16 cellular contexts compared by ENCODE assay signal in the genomic region with DNA sequence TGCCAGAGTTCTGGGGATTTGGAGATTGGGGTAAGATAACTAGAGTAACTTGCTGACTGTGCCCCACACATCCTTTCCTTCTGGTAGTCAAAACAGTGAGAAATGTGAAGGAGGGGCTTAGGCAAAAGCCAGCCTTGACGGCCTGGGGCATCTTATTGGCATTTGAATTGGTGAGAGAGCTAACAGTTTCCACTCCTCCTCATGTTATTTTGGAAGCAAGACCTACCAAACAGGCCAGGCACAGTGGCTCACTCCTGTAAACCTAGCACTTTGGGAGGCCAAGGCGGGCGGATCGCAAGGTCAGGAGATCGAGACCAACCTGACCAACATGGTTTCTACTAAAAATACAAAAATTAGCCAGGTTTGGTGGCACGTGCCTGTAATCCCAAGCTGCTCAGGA.
DNase-seq lines count a peak whose midpoint lies in the region; ATAC-seq, FAIRE-seq and TF ChIP-seq lines count a peak whose summit lies in the region.
"Had no signal": no experiment of that assay in that cellular context is flagged by ENCODE, and none has a peak within 500 bp of the region (broad histone marks: within the 10 kb centered on the region; RNA-seq: fewer than 3 reads in every experiment).

No MANE protein-coding gene starts in this region.

- no peak overlapping the region for H3K4ac ChIP-seq in H9 (ENCODE audit: low read depth, low read length)
- H3K4ac ChIP-seq in H1 (replicated peaks; ENCODE audit: insufficient read length, low read depth, low read length), result no peak overlapping the region
- no peak overlapping the region for H3K4ac ChIP-seq in mesenchymal stem cell (ENCODE audit: low read depth in 1 of 2, low read length in 2 of 2)

- H3K4me2 ChIP-seq in DOHH2 (ENCODE audit: low read length), result no peak overlapping the region
- no peak overlapping the region for H3K4me2 ChIP-seq in H9 (ENCODE audit: insufficient read depth, insufficient read length, low read length)
- no peak overlapping the region for H3K4me2 ChIP-seq in H1 (ENCODE audit: insufficient read depth in 1 of 2, low read depth in 2 of 2, low read length in 2 of 2)
- no peak overlapping the region for H3K4me2 ChIP-seq in osteoblast (ENCODE audit: insufficient read depth, low read length)
- H3K4me2 ChIP-seq in mesenchymal stem cell (ENCODE audit: low read length, poor library complexity, severe bottlenecking), result no peak overlapping the region
- H3K4me2 ChIP-seq: BLaER1 had no signal

- TF ChIP-seq EP300 in H1 (IDR thresholded peaks at IDR 0.05; ENCODE audit: borderline replicate concordance in 1 of 2, low read depth in 2 of 2, low read length in 2 of 2), result no peak

- POLR2A ChIA-PET in H1 (lab: Charles Lee; ENCODE audit: partially characterized antibody), result no interaction called here

- H3K79me2 ChIP-seq in DOHH2 (ENCODE audit: control insufficient read depth, low read length) (no peaks in the 10 kb centered on the region), H9 (ENCODE audit: insufficient read depth, low read length) (no peaks in the 10 kb centered on the region), H1 (ENCODE audit: control insufficient read depth in 1 of 2, insufficient read depth in 2 of 2, low read length in 2 of 2) (no peaks in the 10 kb centered on the region), osteoblast (ENCODE audit: insufficient read depth, low read length) (no peaks in the 10 kb centered on the region)

- H2AK5ac ChIP-seq in H9 (ENCODE audit: insufficient read length, low read length), result no peak overlapping the region
- no peak overlapping the region for H2AK5ac ChIP-seq in H1 (ENCODE audit: low read depth, low read length)
- H2AK5ac ChIP-seq in mesenchymal stem cell (ENCODE audit: low read length, severe bottlenecking), result no peak overlapping the region

- H3K9ac ChIP-seq in H9 (ENCODE audit: extremely low read depth, insufficient read length, low read length), result no peak overlapping the region
- H3K9ac ChIP-seq in H1 (replicated peaks in 1 of 4; ENCODE audit: extremely low read depth in 1 of 4, low read depth in 3 of 4, low read length in 3 of 4), result no peak overlapping the region
- H3K9ac ChIP-seq in mesenchymal stem cell (ENCODE audit: low read length), result no peak overlapping the region
- H3K9ac ChIP-seq: BLaER1 had no signal

- H3K18ac ChIP-seq in H9 (ENCODE audit: insufficient read length, low read depth, low read length), result no peak overlapping the region
- no peak overlapping the region for H3K18ac ChIP-seq in H1 (ENCODE audit: extremely low read depth, low read length)
- no peak overlapping the region for H3K18ac ChIP-seq in mesenchymal stem cell (ENCODE audit: low read depth in 1 of 2, low read length in 2 of 2)

- no peak overlapping the region for H3K56ac ChIP-seq in H9 (ENCODE audit: insufficient read length, low read depth, low read length)
- H3K56ac ChIP-seq in H1 (replicated peaks; ENCODE audit: insufficient read length, low read depth, low read length), result no peak overlapping the region

- no peak overlapping the region for H3K14ac ChIP-seq in H9 (ENCODE audit: insufficient read depth, low read length)
- no peak overlapping the region for H3K14ac ChIP-seq in H1 (ENCODE audit: insufficient read length)
- no peak overlapping the region for H3K14ac ChIP-seq in mesenchymal stem cell (ENCODE audit: low read length in 2 of 2)

- H3K4me1 ChIP-seq in DOHH2 (ENCODE audit: control insufficient read depth, low read length), result peaks cover 70% of the 10 kb centered on the region
- no peaks in the 10 kb centered on the region for H3K4me1 ChIP-seq in H9 (ENCODE audit: insufficient read depth, low read length)
- H3K4me1 ChIP-seq in H1 (replicated peaks in 1 of 4; ENCODE audit: control insufficient read depth in 3 of 4, insufficient read depth in 4 of 4, low read length in 3 of 4), result peaks cover 0 to 5% (median 3%) of the 10 kb centered on the region in 4 experiments; a peak in 3 of 7 replicates
- H3K4me1 ChIP-seq in osteoblast (ENCODE audit: insufficient read depth, low read length), result no peaks in the 10 kb centered on the region
- no peaks in the 10 kb centered on the region for H3K4me1 ChIP-seq in mesenchymal stem cell (ENCODE audit: control insufficient read depth, insufficient read depth, low read depth, low read length)
- H3K4me1 ChIP-seq: BLaER1, HAP-1 had no signal

- no peak for ATAC-seq in natural killer cell treated with Interleukin-12 subunit alpha and Interleukin-12 subunit beta and Interleukin-15 and Interleukin-18, amount 100 ng/mL, for 72 hours
- ATAC-seq: K562 had no signal

- H3K79me1 ChIP-seq in H9 (ENCODE audit: insufficient read depth, low read depth, low read length, poor library complexity, severe bottlenecking) (no peaks in the 10 kb centered on the region), H1 (ENCODE audit: low read depth, low read length) (no peaks in the 10 kb centered on the region), mesenchymal stem cell (replicated peaks; ENCODE audit: low read length, poor library complexity, severe bottlenecking) (no peaks in the 10 kb centered on the region)

- FAIRE-seq in H1 (lab: Jason Lieb, UNC), result peak; percentile 79
- FAIRE-seq: K562 had no signal

- no peak overlapping the region for H2BK20ac ChIP-seq in H9 (ENCODE audit: low read depth, low read length, poor library complexity, severe bottlenecking)
- no peak overlapping the region for H2BK20ac ChIP-seq in H1 (ENCODE audit: low read length)

- no peaks in the 10 kb centered on the region for H3K9me3 ChIP-seq in DOHH2 (ENCODE audit: control insufficient read depth, insufficient read depth, low read length)
- no peaks in the 10 kb centered on the region for H3K9me3 ChIP-seq in H9 (ENCODE audit: control insufficient read depth, low read depth, low read length)
- H3K9me3 ChIP-seq in H1 (ENCODE audit: insufficient read depth in 2 of 2, low read depth in 1 of 2, low read length in 1 of 2), result no peaks in the 10 kb centered on the region
- H3K9me3 ChIP-seq in osteoblast (ENCODE audit: low read depth, low read length), result no peaks in the 10 kb centered on the region
- no peaks in the 10 kb centered on the region for H3K9me3 ChIP-seq in mesenchymal stem cell (ENCODE audit: control insufficient read depth, low read length)
- H3K9me3 ChIP-seq: BLaER1, HAP-1 had no signal

- no peak overlapping the region for H3T11ph ChIP-seq in H9 (ENCODE audit: low read length)

- H3K27me3 ChIP-seq in DOHH2 (ENCODE audit: control insufficient read depth, low read length) (no peaks in the 10 kb centered on the region), H9 (ENCODE audit: insufficient read depth, low read length) (no peaks in the 10 kb centered on the region), H1 (replicated peaks in 1 of 4; ENCODE audit: control insufficient read depth in 3 of 4, extremely low read depth in 1 of 4, insufficient read depth in 3 of 4, low read length in 3 of 4) (no peaks in the 10 kb centered on the region), osteoblast (ENCODE audit: insufficient read depth, low read length) (no peaks in the 10 kb centered on the region), mesenchymal stem cell (ENCODE audit: control insufficient read depth in 1 of 2, insufficient read depth in 1 of 2, low read length in 2 of 2) (no peaks in the 10 kb centered on the region)
- H3K27me3 ChIP-seq: BLaER1 had no signal

- DNase-seq in H9 (peak; percentile 54), H1 (ENCODE audit: low read depth in 1 of 2, low spot score in 2 of 2) (peak; percentile 21 to 45), iPS-NIHi11 (ENCODE audit: low spot score) (peak; percentile 14), CD1c-positive myeloid dendritic cell (ENCODE audit: extremely low spot score) (no peak), osteoblast (ENCODE audit: insufficient read length, low spot score, missing footprints) (no peak), mesenchymal stem cell (no peak)
- DNase-seq in natural killer cell treated with Interleukin-12 subunit alpha and Interleukin-12 subunit beta and Interleukin-15 and Interleukin-18, amount 100 ng/mL, for 72 hours (ENCODE audit: low spot score), result no peak
- DNase-seq: CD4-positive, CD25-positive, alpha-beta regulatory T cell; GDM1; HFFc6 had no signal

- H4K5ac ChIP-seq in H9 (ENCODE audit: insufficient read length, low read depth, low read length) (no peak overlapping the region), H1 (ENCODE audit: insufficient read length, low read depth, low read length) (no peak overlapping the region)

- no peak overlapping the region for H3K4me3 Mint-ChIP-seq in H9
- no peak overlapping the region for H3K4me3 Mint-ChIP-seq in natural killer cell treated with Interleukin-12 subunit alpha and Interleukin-12 subunit beta and Interleukin-15 and Interleukin-18, amount 100 ng/mL, for 72 hours
- H3K4me3 Mint-ChIP-seq: CD4-positive, CD25-positive, alpha-beta regulatory T cell; HFFc6 had no signal

- WGBS in H9 (ENCODE audit: extremely low coverage, insufficient read length, low lambda C conversion rate), result no CpG with 5 or more reads among the region's 6 CpGs
- 74% methylated on average over 6 of the region's 6 CpGs; no CpG with 5 or more reads in 1 of the 2 experiments for WGBS in H1 (ENCODE audit: extremely low coverage in 1 of 2, insufficient coverage in 1 of 2, insufficient read length in 1 of 2, insufficient replicate concordance in 2 of 2, low coverage in 1 of 2, low lambda C conversion rate in 2 of 2, missing lambda C conversion rate in 1 of 2), 2 experiments
- WGBS in mesenchymal stem cell, result 73% methylated on average over 6 of the region's 6 CpGs

- H3K36me3 Mint-ChIP-seq in H9 (ENCODE audit: insufficient read depth in 1 of 3, low read depth in 3 of 3), result no peaks in the 10 kb centered on the region; a peak in 1 of 7 replicates
- no peaks in the 10 kb centered on the region for H3K36me3 Mint-ChIP-seq in natural killer cell treated with Interleukin-12 subunit alpha and Interleukin-12 subunit beta and Interleukin-15 and Interleukin-18, amount 100 ng/mL, for 72 hours
- H3K36me3 Mint-ChIP-seq: CD4-positive, CD25-positive, alpha-beta regulatory T cell had no signal

- H4K20me1 ChIP-seq in DOHH2 (ENCODE audit: control insufficient read depth, insufficient read depth, low read depth, low read length) (no peaks in the 10 kb centered on the region), H9 (ENCODE audit: control insufficient read depth, insufficient read depth, insufficient read length) (no peaks in the 10 kb centered on the region), H1 (replicated peaks in 1 of 2; ENCODE audit: control insufficient read depth in 1 of 2, insufficient read depth in 2 of 2, low read length in 2 of 2) (no peaks in the 10 kb centered on the region), osteoblast (ENCODE audit: insufficient read depth, low read length) (no peaks in the 10 kb centered on the region)
- H4K20me1 ChIP-seq: BLaER1 had no signal

- H4K8ac ChIP-seq in H9 (replicated peaks; ENCODE audit: insufficient read length, low read depth, low read length) (no peak overlapping the region), H1 (ENCODE audit: extremely low read depth, insufficient read depth, low read length) (no peak overlapping the region), mesenchymal stem cell (ENCODE audit: low read length) (no peak overlapping the region)

- H2BK12ac ChIP-seq in H9 (ENCODE audit: insufficient read length, low read depth, low read length) (no peak overlapping the region), H1 (ENCODE audit: low read depth, low read length) (no peak overlapping the region), mesenchymal stem cell (ENCODE audit: low read length in 2 of 2) (no peak overlapping the region)

- no peak for TF ChIP-seq CTCF in DOHH2 (IDR thresholded peaks at IDR 0.05; ENCODE audit: low read depth, low read length, poor library complexity, severe bottlenecking)
- TF ChIP-seq CTCF in H9 (conservative IDR thresholded peaks at IDR 0.05), result no peak
- no peak for TF ChIP-seq CTCF in H1 (IDR thresholded peaks at IDR 0.05; ENCODE audit: control extremely low read depth in 1 of 3, insufficient read depth in 1 of 3, low read depth in 1 of 3, low read length in 3 of 3)
- no peak for TF ChIP-seq CTCF in osteoblast (IDR thresholded peaks at IDR 0.05; ENCODE audit: extremely low read depth, low read depth, low read length)

- no peak overlapping the region for H2AFZ ChIP-seq in H9 (ENCODE audit: low read length)
- H2AFZ ChIP-seq in H1 (ENCODE audit: low read length), result no peak overlapping the region; the same call in 1 of the 2 replicates
- no peak overlapping the region for H2AFZ ChIP-seq in osteoblast (ENCODE audit: low read length)
- H2AFZ ChIP-seq in mesenchymal stem cell (ENCODE audit: low read depth, low read length), result no peak overlapping the region

- H3K9me3 Mint-ChIP-seq in H9, result no peaks in the 10 kb centered on the region
- H3K9me3 Mint-ChIP-seq in natural killer cell treated with Interleukin-12 subunit alpha and Interleukin-12 subunit beta and Interleukin-15 and Interleukin-18, amount 100 ng/mL, for 72 hours, result peaks cover 11% of the 10 kb centered on the region

- H3K4me1 Mint-ChIP-seq in H9, result peaks cover 14 to 31% of the 10 kb centered on the region in 2 experiments
- H3K4me1 Mint-ChIP-seq in natural killer cell treated with Interleukin-12 subunit alpha and Interleukin-12 subunit beta and Interleukin-15 and Interleukin-18, amount 100 ng/mL, for 72 hours (ENCODE audit: low read depth in 2 of 2), result no peaks in the 10 kb centered on the region

- TF ChIP-seq RAD21 in H1 (IDR thresholded peaks at IDR 0.05 in 1 of 2, conservative IDR thresholded peaks at IDR 0.05 in 1 of 2; ENCODE audit: low read depth in 2 of 2, low read length in 2 of 2), result no peak

- H3K23me2 ChIP-seq in H9 (ENCODE audit: insufficient read length, low read depth, low read length, poor library complexity, severe bottlenecking), result no peaks in the 10 kb centered on the region
- H3K23me2 ChIP-seq in H1 (ENCODE audit: low read depth, low read length), result no peaks in the 10 kb centered on the region

- H3K27ac ChIP-seq in DOHH2 (ENCODE audit: low read depth, low read length) (peak overlapping the region; percentile 95; the same call in 1 of the 2 replicates), H9 (ENCODE audit: insufficient read length, low read depth, low read length) (no peak overlapping the region), H1 (ENCODE audit: low read depth, low read length) (no peak overlapping the region), osteoblast (ENCODE audit: low read depth, low read length) (no peak overlapping the region), mesenchymal stem cell (ENCODE audit: low read length, poor library complexity, severe bottlenecking) (no peak overlapping the region)
- H3K27ac ChIP-seq: 22Rv1, BLaER1, HL-60 had no signal

- no peak for TF ChIP-seq POLR2A in H1 (IDR thresholded peaks at IDR 0.05; ENCODE audit: control extremely low read depth in 1 of 2, low read depth in 2 of 2, low read length in 2 of 2)

- H3K9me2 ChIP-seq in DOHH2 (replicated peaks; ENCODE audit: control insufficient read depth, low read length), result no peaks in the 10 kb centered on the region

- H3K27me3 Mint-ChIP-seq in H9 (ENCODE audit: low read depth), result no peaks in the 10 kb centered on the region
- no peaks in the 10 kb centered on the region for H3K27me3 Mint-ChIP-seq in natural killer cell treated with Interleukin-12 subunit alpha and Interleukin-12 subunit beta and Interleukin-15 and Interleukin-18, amount 100 ng/mL, for 72 hours
- H3K27me3 Mint-ChIP-seq: CD4-positive, CD25-positive, alpha-beta regulatory T cell had no signal

- no peak overlapping the region for H2BK15ac ChIP-seq in H9 (ENCODE audit: low read depth, low read length)
- H2BK15ac ChIP-seq in H1 (ENCODE audit: low read length), result no peak overlapping the region
- H2BK15ac ChIP-seq in mesenchymal stem cell (ENCODE audit: low read depth, poor library complexity, severe bottlenecking), result no peak overlapping the region

- no peak overlapping the region for H4K91ac ChIP-seq in H9 (ENCODE audit: insufficient read length, low read depth, low read length)
- H4K91ac ChIP-seq in H1 (replicated peaks; ENCODE audit: insufficient read length, low read length), result no peak overlapping the region
- no peak overlapping the region for H4K91ac ChIP-seq in mesenchymal stem cell (ENCODE audit: low read length)

- H3K27ac Mint-ChIP-seq in H9, result peak overlapping the region; percentile 65 to 80 (median 66); a peak in 3 of 7 replicates
- no peak overlapping the region for H3K27ac Mint-ChIP-seq in natural killer cell treated with Interleukin-12 subunit alpha and Interleukin-12 subunit beta and Interleukin-15 and Interleukin-18, amount 100 ng/mL, for 72 hours
- H3K27ac Mint-ChIP-seq: CD4-positive, CD25-positive, alpha-beta regulatory T cell; HFFc6 had no signal

- peaks cover 19% of the 10 kb centered on the region for H3K36me3 ChIP-seq in DOHH2 (ENCODE audit: control insufficient read depth, low read length)
- H3K36me3 ChIP-seq in H1 (ENCODE audit: control insufficient read depth in 2 of 4, insufficient read depth in 4 of 4, low read length in 3 of 4), result no peaks in the 10 kb centered on the region
- H3K36me3 ChIP-seq in osteoblast (ENCODE audit: insufficient read depth, low read length), result no peaks in the 10 kb centered on the region
- no peaks in the 10 kb centered on the region for H3K36me3 ChIP-seq in mesenchymal stem cell (ENCODE audit: control insufficient read depth in 1 of 2, insufficient read depth in 2 of 2, low read depth in 1 of 2, low read length in 2 of 2)
- H3K36me3 ChIP-seq: BLaER1, HAP-1 had no signal

- no peak overlapping the region for H2BK120ac ChIP-seq in H9 (ENCODE audit: low read depth, low read length, poor library complexity, severe bottlenecking)
- H2BK120ac ChIP-seq in H1 (replicated peaks; ENCODE audit: low read depth, low read length), result no peak overlapping the region
- no peak overlapping the region for H2BK120ac ChIP-seq in mesenchymal stem cell (ENCODE audit: low read depth, low read length)

- peaks cover 31% of the 10 kb centered on the region for H3F3A ChIP-seq in DOHH2 (ENCODE audit: control insufficient read depth, insufficient read depth)

- H3K4me3 ChIP-seq in DOHH2 (ENCODE audit: low read length) (no peak overlapping the region), H1 (ENCODE audit: extremely low read depth in 1 of 4, insufficient read depth in 2 of 4, low read depth in 3 of 4, low read length in 4 of 4) (no peak overlapping the region), osteoblast (ENCODE audit: insufficient read depth, low read length) (no peak overlapping the region), mesenchymal stem cell (ENCODE audit: insufficient read depth in 1 of 2, low read depth in 1 of 2, low read length in 2 of 2) (no peak overlapping the region)
- H3K4me3 ChIP-seq: BLaER1, HAP-1, K562 had no signal

- CTCF ChIA-PET in H1 (lab: Charles Lee; ENCODE audit: partially characterized antibody), result interaction anchor here (2.3 kb wide), 1 partner anchor 48 kb away, joined by 6 read pairs; no protein-coding TSS in a partner anchor

- no peak overlapping the region for H3K23ac ChIP-seq in H9 (ENCODE audit: insufficient read length, low read depth, low read length)
- no peak overlapping the region for H3K23ac ChIP-seq in H1 (ENCODE audit: insufficient read length)
- no peak overlapping the region for H3K23ac ChIP-seq in mesenchymal stem cell (ENCODE audit: low read length in 2 of 2)

- H2BK5ac ChIP-seq in H9 (ENCODE audit: insufficient read length, low read length) (no peak overlapping the region), H1 (ENCODE audit: low read depth, low read length) (no peak overlapping the region), mesenchymal stem cell (ENCODE audit: low read depth, low read length, poor library complexity, severe bottlenecking) (no peak overlapping the region)

Comparison
In these comparisons a context has a peak if more than half of its experiments do, and no peak if none do; other contexts are left out.
1. DNase-seq: peak in H9 (single experiment), H1 (2 of 2) and iPS-NIHi11 (single experiment); none in natural killer cell treated with Interleukin-12 subunit alpha and Interleukin-12 subunit beta and Interleukin-15 and Interleukin-18, amount 100 ng/mL, for 72 hours (single experiment), CD1c-positive myeloid dendritic cell (single experiment), osteoblast (single experiment) and mesenchymal stem cell (single experiment).
2. H3K27ac Mint-ChIP-seq: peak in H9 (3 of 3); none in natural killer cell treated with Interleukin-12 subunit alpha and Interleukin-12 subunit beta and Interleukin-15 and Interleukin-18, amount 100 ng/mL, for 72 hours (0 of 2).